9 cellular contexts compared by ENCODE assay signal in genomic region chr12:130715996-130716917, GRCh38. TPM values are rescaled to one million over a fixed set of nuclear protein-coding genes. Genes with fewer than 3 reads are reported as not detected.
DNase-seq lines count a peak whose midpoint lies in the region; ATAC-seq, FAIRE-seq and TF ChIP-seq lines count a peak whose summit lies in the region.
"Had no signal": no experiment of that assay in that cellular context is flagged by ENCODE, and none has a peak within 500 bp of the region (broad histone marks: within the 10 kb centered on the region; RNA-seq: fewer than 3 reads in every experiment).

TSS of gene RIMBP2 (minus strand) at chr12:130716299. CDS start at chr12:130479013, 237,286 bp downstream.

- peak within 1 kb of the TSS; percentile 59 for H3K4me2 ChIP-seq in astrocyte (ENCODE audit: low read length)
- no peak within 1 kb of the TSS for H3K4me2 ChIP-seq in MM.1S (ENCODE audit: low read depth, low read length)

- H3K4me3 Mint-ChIP-seq in astrocyte (ENCODE audit: unreplicated experiment): peak within 1 kb of the TSS; percentile 88
- no peak within 1 kb of the TSS for H3K4me3 Mint-ChIP-seq in Caco-2 (ENCODE audit: unreplicated experiment)
- no peak within 1 kb of the TSS for H3K4me3 Mint-ChIP-seq in CD4-positive, alpha-beta T cell

- DNase-seq in COLO668 (lab: John Stamatoyannopoulos, UW; ENCODE audit: unreplicated experiment) (peak; percentile 39), NCI-H1105 treated with DMSO at 0.1 percent for 48 hours (lab: John Stamatoyannopoulos, UW) (peak; percentile 82), astrocyte (ENCODE audit: low read depth) (peak; percentile 34), kidney tubule cell (ENCODE audit: low spot score) (peak; percentile 70), tibial artery (peak in 1 of 2 donors; percentile 16), Caco-2 (no peak), MM.1S (no peak)
- DNase-seq in CD4-positive, alpha-beta T cell: no peak
- DNase-seq: activated naive CD8-positive, alpha-beta T cell treated with anti-CD3 and anti-CD28 coated beads, Interleukin-2, amount 10 ng/mL, durations not matched to agents 7 days and 5 days had no signal

- H3K27ac ChIP-seq in astrocyte (ENCODE audit: low read depth, low read length) (no peak within 1 kb of the TSS), tibial artery (no peak within 1 kb of the TSS), MM.1S (ENCODE audit: low read length) (no peak within 1 kb of the TSS)
- no peak within 1 kb of the TSS for H3K27ac ChIP-seq in CD4-positive, alpha-beta T cell (ENCODE audit: low read depth, low read length)

- no peaks in the 10 kb centered on the region for H3K9me3 ChIP-seq in astrocyte (ENCODE audit: insufficient read depth, low read depth, low read length)
- H3K9me3 ChIP-seq in tibial artery: peaks cover 0 to 7% (median 6%) of the 10 kb centered on the region in 3 donors
- 0 out of 2 replicates have a peak, but pooled peaks cover 3% of the 10 kb centered on the region for H3K9me3 ChIP-seq in Caco-2
- H3K9me3 ChIP-seq in MM.1S (replicated peaks; ENCODE audit: insufficient read depth, low read length): no peaks in the 10 kb centered on the region
- no peaks in the 10 kb centered on the region for H3K9me3 ChIP-seq in CD4-positive, alpha-beta T cell (ENCODE audit: control insufficient read depth, low read length)

- H3K4me1 ChIP-seq in astrocyte (ENCODE audit: insufficient read depth, low read length) (no peaks in the 10 kb centered on the region), tibial artery (peaks cover 0 to 27% (median 22%) of the 10 kb centered on the region in 4 donors), Caco-2 (no peaks in the 10 kb centered on the region), MM.1S (ENCODE audit: low read length) (no peaks in the 10 kb centered on the region)

- H3K27me3 Mint-ChIP-seq in astrocyte (ENCODE audit: low read depth, unreplicated experiment) (peaks cover 20% of the 10 kb centered on the region), Caco-2 (ENCODE audit: insufficient read depth, unreplicated experiment) (peaks cover 17% of the 10 kb centered on the region)
- peaks cover 71% of the 10 kb centered on the region for H3K27me3 Mint-ChIP-seq in CD4-positive, alpha-beta T cell

- CTCF ChIA-PET in Caco-2 (lab: Charles Lee): no interaction called here
- CTCF ChIA-PET in CD4-positive, alpha-beta T cell (lab: Charles Lee): no interaction called here

- ATAC-seq in CD4-positive, alpha-beta T cell (ENCODE audit: poor library complexity): no peak

- H3K27me3 ChIP-seq in astrocyte (ENCODE audit: insufficient read depth, low read length) (peaks cover 2% of the 10 kb centered on the region), tibial artery (peaks cover 0 to 50% of the 10 kb centered on the region in 2 donors), Caco-2 (replicated peaks; ENCODE audit: control insufficient read depth, insufficient read depth, low read length) (no peaks in the 10 kb centered on the region), MM.1S (replicated peaks; ENCODE audit: insufficient read depth, low read length) (no peaks in the 10 kb centered on the region)
- peaks cover 60% of the 10 kb centered on the region for H3K27me3 ChIP-seq in CD4-positive, alpha-beta T cell (ENCODE audit: control insufficient read depth, insufficient read depth, low read length)

- POLR2A ChIA-PET in Caco-2 (lab: Charles Lee): no interaction called here
- POLR2A ChIA-PET in CD4-positive, alpha-beta T cell (lab: Charles Lee): no interaction called here

- H2AFZ ChIP-seq in astrocyte (ENCODE audit: low read depth, low read length): peak within 1 kb of the TSS; percentile 10
- H2AFZ ChIP-seq in MM.1S (ENCODE audit: low read length): no peak within 1 kb of the TSS

- no peaks in the 10 kb centered on the region for H3K79me2 ChIP-seq in astrocyte (ENCODE audit: insufficient read depth, low read length)
- no peaks in the 10 kb centered on the region for H3K79me2 ChIP-seq in MM.1S (ENCODE audit: low read length)

- H3F3A ChIP-seq in MM.1S (ENCODE audit: insufficient read depth, low read length): no peaks in the 10 kb centered on the region

- no peak within 1 kb of the TSS for H3K9ac ChIP-seq in astrocyte (ENCODE audit: low read length)
- H3K9ac ChIP-seq in MM.1S (ENCODE audit: low read length): no peak within 1 kb of the TSS

- H3K9me3 Mint-ChIP-seq in astrocyte (ENCODE audit: unreplicated experiment) (peaks cover 10% of the 10 kb centered on the region), Caco-2 (ENCODE audit: unreplicated experiment) (no peaks in the 10 kb centered on the region)
- peaks cover 2% of the 10 kb centered on the region for H3K9me3 Mint-ChIP-seq in CD4-positive, alpha-beta T cell

- BruUV-seq in Caco-2 (replicated peaks; lab: Mats Ljungman, UMichigan): no TSS peak

- H3K36me3 ChIP-seq in astrocyte (ENCODE audit: insufficient read depth, low read length) (no peaks in the 10 kb centered on the region), tibial artery (no peaks in the 10 kb centered on the region), Caco-2 (ENCODE audit: control insufficient read depth, insufficient read depth, low read length) (no peaks in the 10 kb centered on the region), MM.1S (replicated peaks; ENCODE audit: insufficient read depth, low read length) (no peaks in the 10 kb centered on the region)

- TF ChIP-seq CTCF in astrocyte (IDR thresholded peaks at IDR 0.05; ENCODE audit: insufficient read depth, low read depth, low read length) (no peak), tibial artery (IDR thresholded peaks at IDR 0.05) (no peak), Caco-2 (IDR thresholded peaks at IDR 0.05; ENCODE audit: insufficient read depth in 1 of 2, low read depth in 1 of 2, low read length in 1 of 2, severe bottlenecking in 1 of 2, unreplicated experiment in 1 of 2) (no peak), MM.1S (IDR thresholded peaks at IDR 0.05; ENCODE audit: low read length) (no peak)
- no peak for TF ChIP-seq CTCF in CD4-positive, alpha-beta T cell (IDR thresholded peaks at IDR 0.05)

- H3K4me1 Mint-ChIP-seq in astrocyte (ENCODE audit: low read depth, unreplicated experiment): no peaks in the 10 kb centered on the region
- H3K4me1 Mint-ChIP-seq in Caco-2 (ENCODE audit: low read depth, unreplicated experiment): no peaks in the 10 kb centered on the region
- no peaks in the 10 kb centered on the region for H3K4me1 Mint-ChIP-seq in CD4-positive, alpha-beta T cell (ENCODE audit: low read depth)
- H3K4me1 Mint-ChIP-seq: activated naive CD8-positive, alpha-beta T cell treated with anti-CD3 and anti-CD28 coated beads, Interleukin-2, amount 10 ng/mL, durations not matched to agents 7 days and 5 days had no signal

- no peak within 1 kb of the TSS for H3K4me3 ChIP-seq in astrocyte (ENCODE audit: insufficient read depth, low read depth, low read length)
- H3K4me3 ChIP-seq in tibial artery: peak within 1 kb of the TSS; percentile 5 to 43
- H3K4me3 ChIP-seq in Caco-2 (ENCODE audit: low read depth, low read length): no peak within 1 kb of the TSS
- H3K4me3 ChIP-seq in MM.1S (ENCODE audit: low read length): no peak within 1 kb of the TSS

- H3K27ac Mint-ChIP-seq in astrocyte (ENCODE audit: unreplicated experiment): peak within 1 kb of the TSS; percentile 41
- H3K27ac Mint-ChIP-seq in Caco-2 (ENCODE audit: unreplicated experiment): no peak within 1 kb of the TSS
- H3K27ac Mint-ChIP-seq in CD4-positive, alpha-beta T cell: no peak within 1 kb of the TSS
- H3K27ac Mint-ChIP-seq: activated naive CD8-positive, alpha-beta T cell treated with anti-CD3 and anti-CD28 coated beads, Interleukin-2, amount 10 ng/mL, durations not matched to agents 7 days and 5 days had no signal

- no peaks in the 10 kb centered on the region for H3K9me2 ChIP-seq in MM.1S (replicated peaks; ENCODE audit: insufficient read depth, low read length)

- FAIRE-seq in astrocyte (lab: Jason Lieb, UNC): no peak

- H3K36me3 Mint-ChIP-seq in astrocyte (ENCODE audit: low read depth, unreplicated experiment): no peaks in the 10 kb centered on the region
- no peaks in the 10 kb centered on the region for H3K36me3 Mint-ChIP-seq in Caco-2 (ENCODE audit: insufficient read depth, unreplicated experiment)
- no peaks in the 10 kb centered on the region for H3K36me3 Mint-ChIP-seq in CD4-positive, alpha-beta T cell (ENCODE audit: low read depth)
- H3K36me3 Mint-ChIP-seq: activated naive CD8-positive, alpha-beta T cell treated with anti-CD3 and anti-CD28 coated beads, Interleukin-2, amount 10 ng/mL, durations not matched to agents 7 days and 5 days had no signal

- no peaks in the 10 kb centered on the region for H4K20me1 ChIP-seq in astrocyte (ENCODE audit: insufficient read depth, low read length)
- H4K20me1 ChIP-seq in MM.1S (ENCODE audit: insufficient read depth, low read length): no peaks in the 10 kb centered on the region

- intact Hi-C loops in tibial artery (cut with DNase I; ENCODE audit: low total_unique reads): no loop called here
- intact Hi-C loops in Caco-2 (cut with micrococcal nuclease; ENCODE audit: unreplicated experiment): no loop called here
- intact Hi-C loops in CD4-positive, alpha-beta T cell (cut with DNase I, micrococcal nuclease): no loop called here

RNA-seq across cellular contexts. Expression of gene RIMBP2, which starts in this region (rescaled TPM):
- total RNA-seq in astrocyte (2.2 TPM in 2 replicates), Caco-2 (2022) (not detected in 2 replicates)
- not detected for total RNA-seq in CD4-positive, alpha-beta T cell
- total RNA-seq: activated naive CD8-positive, alpha-beta T cell treated with anti-CD3 and anti-CD28 coated beads, Interleukin-2, amount 10 ng/mL, durations not matched to agents 7 days and 5 days had no signal

Comparison
In these comparisons a context has a peak if more than half of its experiments do, and no peak if none do; other contexts are left out.
1. DNase-seq: peak in COLO668 (single experiment), NCI-H1105 treated with DMSO at 0.1 percent for 48 hours (single experiment), astrocyte (single experiment) and kidney tubule cell (single experiment); none in Caco-2 (0 of 2), MM.1S (single experiment) and CD4-positive, alpha-beta T cell (0 of 10).
2. H3K4me3 ChIP-seq: peak in tibial artery (2 of 2); none in astrocyte (single experiment), Caco-2 (single experiment) and MM.1S (single experiment).